In the genomic region with DNA sequence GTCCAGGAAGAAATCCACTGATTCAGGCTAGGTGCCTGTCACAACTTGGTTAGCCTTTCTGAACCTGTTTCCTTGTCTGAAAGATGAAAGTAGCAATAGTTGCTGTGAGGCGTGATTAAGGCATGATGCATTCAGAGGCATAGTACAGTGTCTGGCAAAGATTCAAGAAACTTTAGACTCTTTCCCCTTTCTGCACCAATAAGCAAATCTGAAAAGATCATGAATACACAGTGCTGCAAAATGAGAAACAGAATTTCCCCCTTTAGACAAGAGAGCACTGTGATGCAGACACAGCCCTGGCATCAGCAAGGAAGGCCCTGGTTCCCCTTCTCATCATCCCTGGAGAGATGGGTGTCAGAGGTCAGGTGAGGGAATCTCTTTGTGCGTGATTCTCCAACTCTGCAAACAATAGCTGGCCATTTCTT, we compare ENCODE assay signal across 8 cellular contexts. TPM values are rescaled to one million over a fixed set of nuclear protein-coding genes. Genes with fewer than 3 reads are reported as not detected.
DNase-seq lines count a peak whose midpoint lies in the region; ATAC-seq lines count a peak whose summit lies in the region.

No MANE protein-coding gene starts in this region.

- no peaks in the 10 kb centered on the region for H3K9me3 ChIP-seq in neuronal stem cell (replicated peaks in 1 of 2; ENCODE audit: control insufficient read depth in 2 of 2, insufficient read depth in 1 of 2, low read depth in 1 of 2, low read length in 2 of 2)

- H3K4me1 Mint-ChIP-seq in activated naive CD4-positive, alpha-beta T cell treated with anti-CD3 and anti-CD28 coated beads, Interleukin-2, amount 10 ng/mL, durations not matched to agents 7 days and 5 days: peaks cover 76% of the 10 kb centered on the region
- peaks cover 69 to 99% of the 10 kb centered on the region in 2 donors for H3K4me1 Mint-ChIP-seq in stimulated activated naive B cell treated with anti-CD40 and anti-IgM and Interleukin-4, amounts not matched to agents 10 μg/mL and 1 μg/mL and 100 μg/mL, for 72 hours

- no peak overlapping the region for H3K4me2 ChIP-seq in neuronal stem cell (ENCODE audit: insufficient read depth, low read length, poor library complexity, severe bottlenecking)

- peaks cover 0 to 9% of the 10 kb centered on the region in 2 donors for H3K36me3 Mint-ChIP-seq in activated naive CD4-positive, alpha-beta T cell treated with anti-CD3 and anti-CD28 coated beads, Interleukin-2, amount 50 U/mL, for 72 hours
- H3K36me3 Mint-ChIP-seq in activated naive CD4-positive, alpha-beta T cell treated with anti-CD3 and anti-CD28 coated beads, Interleukin-2, amount 10 ng/mL, durations not matched to agents 7 days and 5 days: peaks cover 63% of the 10 kb centered on the region
- H3K36me3 Mint-ChIP-seq in stimulated activated naive B cell treated with anti-CD40 and anti-IgM and Interleukin-4, amounts not matched to agents 10 μg/mL and 1 μg/mL and 100 μg/mL, for 72 hours: peaks cover 26 to 54% of the 10 kb centered on the region in 2 donors

- WGBS in neuronal stem cell (ENCODE audit: extremely low coverage in 2 of 2, insufficient read length in 2 of 2, insufficient replicate concordance in 1 of 2), 2 donors: no CpG with 5 or more reads among the region's 2 CpGs

- H2BK5ac ChIP-seq in neuronal stem cell (ENCODE audit: low read length): no peak overlapping the region

- no peaks in the 10 kb centered on the region for H3K27me3 ChIP-seq in neuronal stem cell (ENCODE audit: control insufficient read depth in 3 of 3, insufficient read depth in 3 of 3, low read depth in 1 of 3, low read length in 3 of 3)

- in situ Hi-C loops in KBM-7 (cut with MboI; ENCODE audit: low pct_unique_long_range_greater_than_20kb, low sequenced_read_pairs): no loop called here

- H3K4me1 ChIP-seq in neuronal stem cell (ENCODE audit: control insufficient read depth in 2 of 2, insufficient read depth in 1 of 2, low read depth in 1 of 2, low read length in 2 of 2): peaks cover 6 to 10% of the 10 kb centered on the region in 2 donors

- no peak for DNase-seq in activated naive CD4-positive, alpha-beta T cell treated with anti-CD3 and anti-CD28 coated beads, Interleukin-2, amount 50 U/mL, for 72 hours (ENCODE audit: low spot score in 2 of 2)
- DNase-seq in activated naive CD4-positive, alpha-beta T cell treated with anti-CD3 and anti-CD28 coated beads, Interleukin-2, amount 10 ng/mL, durations not matched to agents 7 days and 5 days: no peak
- DNase-seq in HT1080 (ENCODE audit: low read depth) (peak; percentile 71), epithelial cell of prostate (ENCODE audit: low read depth, low spot score) (peak; percentile 82), KBM-7 (no peak), neuronal stem cell (ENCODE audit: low spot score) (no peak), NCI-H2196 (lab: John Stamatoyannopoulos, UW; ENCODE audit: unreplicated experiment) (no peak)
- peak; percentile 78 for DNase-seq in stimulated activated naive B cell treated with anti-CD40 and anti-IgM and Interleukin-4, amounts not matched to agents 10 μg/mL and 1 μg/mL and 100 μg/mL, for 72 hours

- no peak overlapping the region for H3K4ac ChIP-seq in neuronal stem cell (ENCODE audit: low read length)

- H2AK5ac ChIP-seq in neuronal stem cell (ENCODE audit: low read depth, low read length): no peak overlapping the region

- no peak overlapping the region for H2BK120ac ChIP-seq in neuronal stem cell (ENCODE audit: low read depth, low read length)

- H4K8ac ChIP-seq in neuronal stem cell (ENCODE audit: low read depth, low read length): no peak overlapping the region

- CTCF ChIA-PET in activated naive CD4-positive, alpha-beta T cell treated with anti-CD3 and anti-CD28 coated beads, Interleukin-2, amount 10 ng/mL, durations not matched to agents 7 days and 5 days (lab: Charles Lee): interaction anchor here (0.5 to 1.9 kb wide), 4 partner anchors 9 to 173 kb away, joined by 3 to 7 read pairs (median 3); no protein-coding TSS in a partner anchor

- no peak overlapping the region for H4K91ac ChIP-seq in neuronal stem cell (ENCODE audit: low read depth, low read length, poor library complexity)

- no peak overlapping the region for H3K9ac ChIP-seq in neuronal stem cell (ENCODE audit: low read depth, low read length, poor library complexity)

- H3K4me3 Mint-ChIP-seq in activated naive CD4-positive, alpha-beta T cell treated with anti-CD3 and anti-CD28 coated beads, Interleukin-2, amount 10 ng/mL, durations not matched to agents 7 days and 5 days: no peak overlapping the region
- peak overlapping the region; percentile 66 to 83 for H3K4me3 Mint-ChIP-seq in stimulated activated naive B cell treated with anti-CD40 and anti-IgM and Interleukin-4, amounts not matched to agents 10 μg/mL and 1 μg/mL and 100 μg/mL, for 72 hours

- H3K9me3 Mint-ChIP-seq in activated naive CD4-positive, alpha-beta T cell treated with anti-CD3 and anti-CD28 coated beads, Interleukin-2, amount 50 U/mL, for 72 hours: no peaks in the 10 kb centered on the region
- no peaks in the 10 kb centered on the region for H3K9me3 Mint-ChIP-seq in activated naive CD4-positive, alpha-beta T cell treated with anti-CD3 and anti-CD28 coated beads, Interleukin-2, amount 10 ng/mL, durations not matched to agents 7 days and 5 days
- no peaks in the 10 kb centered on the region for H3K9me3 Mint-ChIP-seq in stimulated activated naive B cell treated with anti-CD40 and anti-IgM and Interleukin-4, amounts not matched to agents 10 μg/mL and 1 μg/mL and 100 μg/mL, for 72 hours

- no peak overlapping the region for H3K4me3 ChIP-seq in neuronal stem cell (ENCODE audit: low read length in 2 of 2)

- H3K27me3 Mint-ChIP-seq in activated naive CD4-positive, alpha-beta T cell treated with anti-CD3 and anti-CD28 coated beads, Interleukin-2, amount 10 ng/mL, durations not matched to agents 7 days and 5 days: no peaks in the 10 kb centered on the region
- no peaks in the 10 kb centered on the region for H3K27me3 Mint-ChIP-seq in stimulated activated naive B cell treated with anti-CD40 and anti-IgM and Interleukin-4, amounts not matched to agents 10 μg/mL and 1 μg/mL and 100 μg/mL, for 72 hours

- no peak overlapping the region for H2AFZ ChIP-seq in neuronal stem cell (ENCODE audit: low read length)

- H3K27ac Mint-ChIP-seq in activated naive CD4-positive, alpha-beta T cell treated with anti-CD3 and anti-CD28 coated beads, Interleukin-2, amount 50 U/mL, for 72 hours: peak overlapping the region; percentile 91 to 95
- no peak overlapping the region for H3K27ac Mint-ChIP-seq in activated naive CD4-positive, alpha-beta T cell treated with anti-CD3 and anti-CD28 coated beads, Interleukin-2, amount 10 ng/mL, durations not matched to agents 7 days and 5 days
- H3K27ac Mint-ChIP-seq in stimulated activated naive B cell treated with anti-CD40 and anti-IgM and Interleukin-4, amounts not matched to agents 10 μg/mL and 1 μg/mL and 100 μg/mL, for 72 hours: peak overlapping the region; percentile 99

- no peaks in the 10 kb centered on the region for H3K79me1 ChIP-seq in neuronal stem cell (ENCODE audit: low read depth, low read length)

- H3K23ac ChIP-seq in neuronal stem cell (ENCODE audit: low read depth, low read length, poor library complexity): no peak overlapping the region

- H3K18ac ChIP-seq in neuronal stem cell (ENCODE audit: low read length): no peak overlapping the region

- H2BK12ac ChIP-seq in neuronal stem cell (ENCODE audit: low read length): no peak overlapping the region

- H3K27ac ChIP-seq in epithelial cell of prostate (peak overlapping the region; percentile 69), neuronal stem cell (replicated peaks; ENCODE audit: low read length) (no peak overlapping the region)

- no peak overlapping the region for H3K14ac ChIP-seq in neuronal stem cell (ENCODE audit: low read length)

- H3K36me3 ChIP-seq in neuronal stem cell (replicated peaks in 1 of 2; ENCODE audit: control insufficient read depth in 2 of 2, insufficient read depth in 2 of 2, low read length in 2 of 2): no peaks in the 10 kb centered on the region

- peak; percentile 66 to 76 for ATAC-seq in activated naive CD4-positive, alpha-beta T cell treated with anti-CD3 and anti-CD28 coated beads, Interleukin-2, amount 50 U/mL, for 72 hours
- peak; percentile 89 for ATAC-seq in stimulated activated naive B cell treated with anti-CD40 and anti-IgM and Interleukin-4, amounts not matched to agents 10 μg/mL and 1 μg/mL and 100 μg/mL, for 72 hours (replicated peaks)

- H2BK15ac ChIP-seq in neuronal stem cell (ENCODE audit: low read length): no peak overlapping the region

RNA-seq across cellular contexts. Expression of a gene that starts 41.9 kb away (rescaled TPM):
- total RNA-seq in activated naive CD4-positive, alpha-beta T cell treated with anti-CD3 and anti-CD28 coated beads, Interleukin-2, amount 50 U/mL, for 72 hours: 10 to 100 TPM; 37.5 to 51.3 TPM
- 5.8 and 8.0 TPM in 2 replicates for total RNA-seq in HT1080 (2014; rRNA removed; shearing (Covaris generic))
- polyA plus RNA-seq in HT1080 (2015; cell fraction: cytosol; rRNA removed): 5.5 and 7.0 TPM in 2 replicates
- 19.9 and 20.5 TPM in 2 replicates for polyA plus RNA-seq in HT1080 (2015; cell fraction: nucleus; rRNA removed)
- 6.8 TPM for polyA plus RNA-seq in neuronal stem cell (2013, experiment 1 of 2)
- polyA plus RNA-seq in neuronal stem cell (2013, experiment 2 of 2): 7.0 TPM

Comparison
In these comparisons a context has a peak if more than half of its experiments do, and no peak if none do; other contexts are left out.
1. DNase-seq: peak in HT1080 (single experiment), epithelial cell of prostate (single experiment) and stimulated activated naive B cell treated with anti-CD40 and anti-IgM and Interleukin-4, amounts not matched to agents 10 μg/mL and 1 μg/mL and 100 μg/mL, for 72 hours (single experiment); none in activated naive CD4-positive, alpha-beta T cell treated with anti-CD3 and anti-CD28 coated beads, Interleukin-2, amount 50 U/mL, for 72 hours (0 of 2), activated naive CD4-positive, alpha-beta T cell treated with anti-CD3 and anti-CD28 coated beads, Interleukin-2, amount 10 ng/mL, durations not matched to agents 7 days and 5 days (single experiment), KBM-7 (single experiment), neuronal stem cell (single experiment) and NCI-H2196 (single experiment).